Comparison of ENCODE assay signal across 13 cellular contexts in the genomic region with DNA sequence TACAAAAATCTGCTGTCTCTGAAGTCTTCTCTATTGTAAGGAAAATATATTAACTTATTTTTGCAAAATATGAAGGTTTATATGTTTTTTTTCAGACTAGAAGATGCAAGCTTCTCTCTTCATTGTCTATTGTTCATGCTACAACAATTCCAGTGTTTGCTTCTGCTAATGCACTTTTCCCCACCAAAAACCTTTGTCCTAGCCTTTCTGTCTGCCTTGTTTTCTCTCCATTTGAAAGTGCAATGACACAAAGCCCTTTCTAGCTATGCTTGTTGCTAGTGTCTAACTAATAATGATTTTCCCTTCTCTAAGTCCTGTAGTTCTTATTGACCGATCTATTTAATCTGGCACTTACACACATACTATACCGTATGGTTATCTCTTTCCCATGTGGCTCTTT.
DNase-seq lines count a peak whose midpoint lies in the region; ATAC-seq and TF ChIP-seq lines count a peak whose summit lies in the region.
"Had no signal": no experiment of that assay in that cellular context is flagged by ENCODE, and none has a peak within 500 bp of the region (broad histone marks: within the 10 kb centered on the region; RNA-seq: fewer than 3 reads in every experiment).

No MANE protein-coding gene starts in this region.

- DNase-seq in dorsolateral prefrontal cortex (no peak), putamen (ENCODE audit: low spot score) (peak; percentile 11), A673 (ENCODE audit: low spot score) (no peak), HEK293T (ENCODE audit: extremely low spot score) (no peak)
- DNase-seq: AML-193; CD4-positive, alpha-beta memory T cell; DMS79 treated with DMSO at 0.1 percent for 48 hours; GF-D8; H9 had no signal

- POLR2A ChIA-PET in A673 (lab: Charles Lee; ENCODE audit: low non-redundant PET) (no interaction called here), HEK293T (lab: Yijun Ruan, JAX) (no interaction called here)

- CTCF ChIA-PET in A673 (lab: Charles Lee) = no interaction called here
- CTCF ChIA-PET in HEK293T (lab: Yijun Ruan, JAX) = no interaction called here

- intact Hi-C loops in dorsolateral prefrontal cortex (cut with DNase I) = loop anchor here in 1 of 2 donors (10.0 kb wide), 1 partner anchor 160 kb away; no protein-coding TSS in a partner anchor
- intact Hi-C loops in A673 (cut with micrococcal nuclease; ENCODE audit: unreplicated experiment) = no loop called here

- no peaks in the 10 kb centered on the region for H3K36me3 ChIP-seq in A673 (ENCODE audit: insufficient read depth, low read length, poor library complexity, severe bottlenecking)

- peaks cover 10% of the 10 kb centered on the region for H3K9me3 ChIP-seq in A673 (ENCODE audit: low read depth, low read length, poor library complexity, severe bottlenecking)

- no peak for ATAC-seq in GM19467 (IDR thresholded peaks at IDR 0.05; ENCODE audit: unreplicated experiment)
- ATAC-seq: HepG2 had no signal

- TF ChIP-seq CTCF in dorsolateral prefrontal cortex (IDR thresholded peaks at IDR 0.05 in 54 of 56, conservative IDR thresholded peaks at IDR 0.05 in 2 of 56; ENCODE audit: low read depth in 1 of 56, partially characterized antibody in 56 of 56) (no peak), A673 (conservative IDR thresholded peaks at IDR 0.05; ENCODE audit: low read depth, low read length) (no peak)

- no TSS peak for BruUV-seq in A673 (replicated peaks; lab: Mats Ljungman, UMichigan)

- H3K4me1 ChIP-seq in A673 (ENCODE audit: insufficient read depth, low read length, poor library complexity, severe bottlenecking) = no peaks in the 10 kb centered on the region

- H3K4me3 ChIP-seq in dorsolateral prefrontal cortex = peak overlapping the region in 1 of 59 donors; percentile 7
- H3K4me3 ChIP-seq in A673 (ENCODE audit: low read depth, low read length, poor library complexity, severe bottlenecking) = no peak overlapping the region

- H3K27ac ChIP-seq in dorsolateral prefrontal cortex (peak overlapping the region in 43 of 59 donors; percentile 1 to 87 (median 56)), layer of hippocampus (ENCODE audit: low read depth, low read length) (peak overlapping the region; percentile 47), A673 (ENCODE audit: low read depth, low read length, poor library complexity, severe bottlenecking) (no peak overlapping the region)
- H3K27ac ChIP-seq: C4-2B had no signal

- no peaks in the 10 kb centered on the region for H3K27me3 ChIP-seq in dorsolateral prefrontal cortex
- no peaks in the 10 kb centered on the region for H3K27me3 ChIP-seq in layer of hippocampus (ENCODE audit: control insufficient read depth, insufficient read depth, low read length)
- no peaks in the 10 kb centered on the region for H3K27me3 ChIP-seq in A673 (replicated peaks; ENCODE audit: insufficient read depth, low read depth, low read length, poor library complexity)

TF ChIP-seq in HEK293T, 16 proteins besides CTCF, POLR2A, EP300 and RAD21:
- TF ChIP-seq LEF1 (IDR thresholded peaks at IDR 0.05; ENCODE audit: borderline replicate concordance) = no peak
- TF ChIP-seq ELF4 (IDR thresholded peaks at IDR 0.05) = no peak
- no peak for TF ChIP-seq HDGF (IDR thresholded peaks at IDR 0.05; ENCODE audit: borderline replicate concordance)
- no peak for TF ChIP-seq L3MBTL2 (conservative IDR thresholded peaks at IDR 0.05)
- no peak for TF ChIP-seq NFRKB (IDR thresholded peaks at IDR 0.05)
TF ChIP-seq in HEK293T: peak in this region for 0.
